Comparison of ENCODE assay signal across 8 cellular contexts in the genomic region with DNA sequence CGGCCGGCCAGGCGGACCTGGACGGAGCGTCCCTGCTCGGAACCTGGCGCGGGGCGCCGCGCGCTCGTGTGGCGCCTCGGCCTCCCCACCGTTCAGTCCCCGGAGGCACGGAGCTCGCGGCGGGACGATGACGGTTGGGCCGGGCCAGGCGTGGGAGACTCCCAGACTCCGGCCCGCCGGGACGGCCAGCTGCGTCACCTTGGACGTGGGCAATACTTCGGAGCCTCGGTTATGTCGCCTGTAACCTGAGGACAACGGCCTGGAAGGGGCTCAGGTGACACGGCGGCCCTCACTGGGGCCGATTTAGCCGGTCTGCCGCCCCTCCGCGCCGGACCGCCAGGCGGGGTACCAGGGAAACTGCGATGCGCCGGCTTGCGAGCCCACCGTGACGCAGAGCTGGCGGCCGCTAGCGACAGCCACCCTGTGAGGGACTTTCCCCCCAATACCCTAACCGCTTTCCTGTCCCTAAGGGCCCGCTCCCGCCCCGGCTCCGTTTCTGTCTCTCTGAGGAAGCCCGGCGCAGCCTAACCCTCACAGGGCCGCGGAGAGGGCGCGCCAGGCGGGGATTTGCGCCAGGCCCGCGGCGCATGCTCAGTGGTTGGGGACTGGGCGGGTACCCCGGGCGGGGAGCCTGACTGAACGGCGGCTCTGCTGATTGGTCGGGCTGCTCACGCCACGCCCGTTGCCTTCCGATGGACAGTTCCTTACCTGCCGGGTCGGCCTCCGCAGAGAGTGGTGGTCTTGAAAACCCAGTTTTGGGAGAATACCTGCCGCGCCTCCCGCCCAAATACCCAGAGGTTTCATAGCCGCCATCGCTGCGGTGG.
DNase-seq lines count a peak whose midpoint lies in the region; ATAC-seq and TF ChIP-seq lines count a peak whose summit lies in the region.

No MANE protein-coding gene starts in this region.

- CTCF ChIA-PET in RWPE1 (lab: Yijun Ruan, JAX) = interaction anchor here (0.5 to 2.7 kb wide), 4 partner anchors 41 to 232 kb away, joined by 3 to 9 read pairs (median 3); no protein-coding TSS in a partner anchor

- peaks cover 5% of the 10 kb centered on the region for H3K4me1 ChIP-seq in KMS-11 (ENCODE audit: low read depth, poor library complexity, severe bottlenecking)
- H3K4me1 ChIP-seq in stomach = peaks cover 10 to 36% (median 34%) of the 10 kb centered on the region in 4 donors

- no peak overlapping the region for H3K4me3 ChIP-seq in KMS-11 (IDR thresholded peaks at IDR 0.05; ENCODE audit: insufficient read depth, low read depth, low read length)
- peak overlapping the region; percentile 55 to 74 for H3K4me3 ChIP-seq in foreskin fibroblast (ENCODE audit: low read depth in 1 of 2, low read length in 2 of 2)
- H3K4me3 ChIP-seq in stomach = peak overlapping the region; percentile 75 to 87 (median 82)

- DNase-seq in DMS53 treated with DMSO at 0.1 percent for 48 hours (lab: John Stamatoyannopoulos, UW; ENCODE audit: unreplicated experiment) (peak; percentile 47), RWPE1 (ENCODE audit: low spot score) (peak; percentile 98), foreskin fibroblast (peak; percentile 81 to 95), neural crest cell (ENCODE audit: low read depth, low spot score) (peak; percentile 82), stomach (peak; percentile 93)
- peak; percentile 90 for DNase-seq in activated gamma-delta T cell treated with anti-CD3 and anti-CD28 coated beads, Interleukin-2, amount 50 U/mL, for 16 hours (ENCODE audit: low read depth)

- H3K27ac Mint-ChIP-seq in neural crest cell (ENCODE audit: unreplicated experiment) = peak overlapping the region; percentile 35

- no peaks in the 10 kb centered on the region for H3K79me2 ChIP-seq in KMS-11 (ENCODE audit: insufficient read depth, low read depth)

- peaks cover 55% of the 10 kb centered on the region for H3K27me3 Mint-ChIP-seq in neural crest cell (ENCODE audit: low read depth)

- H3K27ac ChIP-seq in KMS-11 = no peak overlapping the region
- H3K27ac ChIP-seq in RWPE1 = peak overlapping the region; percentile 94
- H3K27ac ChIP-seq in stomach = peak overlapping the region; percentile 89 to 97 (median 95)

- H2AFZ ChIP-seq in KMS-11 (ENCODE audit: low read depth) = peak overlapping the region; percentile 73

- ATAC-seq in GM21737 (IDR thresholded peaks at IDR 0.05; ENCODE audit: unreplicated experiment) = peak; percentile 82

- no peaks in the 10 kb centered on the region for H3K27me3 ChIP-seq in KMS-11 (ENCODE audit: insufficient read depth, low read depth)
- H3K27me3 ChIP-seq in stomach = peaks cover 0 to 29% (median 0%) of the 10 kb centered on the region in 3 donors

- no peaks in the 10 kb centered on the region for H3K9me3 ChIP-seq in stomach

- TF ChIP-seq CTCF in KMS-11 (conservative IDR thresholded peaks at IDR 0.05; ENCODE audit: low read depth, low read length) (no peak), RWPE1 (conservative IDR thresholded peaks at IDR 0.05; ENCODE audit: low read depth) (no peak), foreskin fibroblast (IDR thresholded peaks at IDR 0.05; ENCODE audit: low read depth, low read length) (peak; percentile 20), neural crest cell (conservative IDR thresholded peaks at IDR 0.05) (peak; percentile 54), stomach (IDR thresholded peaks at IDR 0.05) (peak in 4 of 7 experiments; percentile 18 to 27 (median 18))

- intact Hi-C loops in stomach (cut with DNase I; ENCODE audit: low total_unique reads) = no loop called here

- H3K4me3 Mint-ChIP-seq in neural crest cell = peak overlapping the region; percentile 98

- H3K36me3 Mint-ChIP-seq in neural crest cell (ENCODE audit: low read depth) = no peaks in the 10 kb centered on the region

- no peaks in the 10 kb centered on the region for H4K20me1 ChIP-seq in KMS-11 (ENCODE audit: insufficient read depth)

- TF ChIP-seq EP300 in stomach (IDR thresholded peaks at IDR 0.05) = no peak

- H3K36me3 ChIP-seq in KMS-11 (ENCODE audit: insufficient read depth) (no peaks in the 10 kb centered on the region), stomach (no peaks in the 10 kb centered on the region)

- 0 to 2% (median 0%) methylated on average over 17 to 89 of the region's 89 CpGs for WGBS in stomach, 5 donors

- POLR2A ChIA-PET in RWPE1 (lab: Yijun Ruan, JAX; ENCODE audit: low non-redundant PET) = interaction anchor here (0.7 to 1.1 kb wide), 3 partner anchors 22 to 112 kb away, joined by 3 to 5 read pairs (median 3); no protein-coding TSS in a partner anchor

- TF ChIP-seq POLR2A in stomach (IDR thresholded peaks at IDR 0.05) = peak in 1 of 4 donors; percentile 29

- H3K9ac ChIP-seq in KMS-11 = peak overlapping the region; percentile 47; the same call in 1 of the 2 replicates

- H3K4me1 Mint-ChIP-seq in neural crest cell = peaks cover 14% of the 10 kb centered on the region

- no peaks in the 10 kb centered on the region for H3K9me3 Mint-ChIP-seq in neural crest cell

- H3K4me2 ChIP-seq in KMS-11 = peak overlapping the region; percentile 62

Comparison
In these comparisons a context has a peak if more than half of its experiments do, and no peak if none do; other contexts are left out.
1. DNase-seq: peak in every context shown above with its lines; median percentile 98 in RWPE1; 93 in stomach; 90 in activated gamma-delta T cell treated with anti-CD3 and anti-CD28 coated beads, Interleukin-2, amount 50 U/mL, for 16 hours; 88 in foreskin fibroblast; 82 in neural crest cell; 47 in DMS53 treated with DMSO at 0.1 percent for 48 hours.
2. CTCF ChIP-seq: peak in foreskin fibroblast (single experiment), neural crest cell (single experiment) and stomach (4 of 7); none in KMS-11 (single experiment) and RWPE1 (single experiment).